9 cellular contexts compared by ENCODE assay signal in the genomic region with DNA sequence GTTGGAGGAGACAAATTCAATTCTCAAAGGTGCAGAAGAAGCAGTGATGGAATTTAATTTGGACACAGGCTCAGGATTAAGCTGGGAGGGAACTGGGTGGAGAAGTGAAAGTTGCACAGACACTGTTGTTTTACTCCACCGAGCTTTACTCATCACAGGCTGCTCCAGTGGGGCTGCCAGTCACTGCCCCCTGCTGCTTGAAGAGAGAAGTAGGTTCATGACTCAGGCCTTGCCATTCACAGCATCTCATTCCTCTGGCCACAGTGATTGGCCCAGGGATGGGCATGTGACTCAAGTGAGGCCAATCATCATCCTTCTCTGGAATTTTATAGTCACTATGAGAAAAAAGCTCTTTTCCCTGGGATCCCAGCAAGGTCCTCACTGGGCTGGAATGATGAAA. TPM values are rescaled to one million over a fixed set of nuclear protein-coding genes. Genes with fewer than 3 reads are reported as not detected.
A peak's percentile ranks its signal among the peaks of the same experiment; 100 is the strongest.
DNase-seq lines count a peak whose midpoint lies in the region; ATAC-seq, FAIRE-seq and TF ChIP-seq lines count a peak whose summit lies in the region.
"Had no signal": no experiment of that assay in that cellular context is flagged by ENCODE, and none has a peak within 500 bp of the region (broad histone marks: within the 10 kb centered on the region; RNA-seq: fewer than 3 reads in every experiment).

No MANE protein-coding gene starts in this region.

- 0% methylated on average over 1 of the region's 1 CpG for WGBS in K562 (ENCODE audit: insufficient coverage, low coverage, missing lambda C conversion rate)

- peaks cover 0 to 10% of the 10 kb centered on the region in 2 experiments; a peak in 2 of 5 replicates for H3K27me3 ChIP-seq in K562 (ENCODE audit: control insufficient read depth in 2 of 2, insufficient read depth in 2 of 2, low read length in 2 of 2)

- H4K20me1 ChIP-seq in K562 (replicated peaks; ENCODE audit: control insufficient read depth, insufficient read depth, low read length) = no peaks in the 10 kb centered on the region

- no peaks in the 10 kb centered on the region for H3K4me1 ChIP-seq in K562 (replicated peaks in 1 of 2; ENCODE audit: control insufficient read depth in 2 of 2, insufficient read depth in 2 of 2, low read length in 2 of 2)

- no peaks in the 10 kb centered on the region for H3K9me1 ChIP-seq in K562 (ENCODE audit: control insufficient read depth, insufficient read depth, low read length)

- H3K27ac ChIP-seq in K562 (ENCODE audit: extremely low read depth, low read depth, low read length) = no peak overlapping the region

- H3K36me3 ChIP-seq in K562 (ENCODE audit: control insufficient read depth, insufficient read depth, low read length) = no peaks in the 10 kb centered on the region

- peak; percentile 60 for FAIRE-seq in K562 (lab: Jason Lieb, UNC)
- FAIRE-seq: endometrium had no signal

- no peaks in the 10 kb centered on the region for H3K79me2 ChIP-seq in K562 (ENCODE audit: control insufficient read depth, insufficient read depth, low read length)

- peak; percentile 59 to 74 for TF ChIP-seq RAD21 in K562 (CRISPR knock-in tag; conservative IDR thresholded peaks at IDR 0.05 in 1 of 2, IDR thresholded peaks at IDR 0.05 in 1 of 2)

- no peak overlapping the region for H3K9ac ChIP-seq in K562 (ENCODE audit: insufficient read depth in 1 of 2, low read depth in 2 of 2, low read length in 2 of 2)

- POLR2A ChIA-PET in K562 (lab: Yijun Ruan, JAX) = no interaction called here

- DNase-seq in AG09319 (ENCODE audit: extremely low read depth, low read depth) (no peak), SIG-M5 treated with dmso at 0.1 percent for 504 hours (lab: John Stamatoyannopoulos, UW; ENCODE audit: unreplicated experiment) (peak; percentile 79), K562 (ENCODE audit: extremely low read depth in 1 of 4, low spot score in 3 of 4) (peak; percentile 54 to 67 (median 60)), natural killer cell (no peak), superior temporal gyrus (ENCODE audit: extremely low spot score) (no peak), dedifferentiated amniotic fluid mesenchymal stem cell (ENCODE audit: extremely low spot score) (no peak)

- H3K27me3 Mint-ChIP-seq in natural killer cell (ENCODE audit: low read depth in 2 of 2) = peaks cover 8 to 18% of the 10 kb centered on the region in 2 donors

- TF ChIP-seq POLR2A in K562 (conservative IDR thresholded peaks at IDR 0.05) = no peak

- no peak overlapping the region for H3K4me3 ChIP-seq in K562

- no peaks in the 10 kb centered on the region for H3K9me3 ChIP-seq in K562 (replicated peaks; ENCODE audit: control insufficient read depth, insufficient read depth, low read depth, low read length)

- in situ Hi-C loops in K562 (cut with MboI) = no loop called here

- peak; percentile 1 for TF ChIP-seq CTCF in AG09319 (IDR thresholded peaks at IDR 0.05; ENCODE audit: low read depth, low read length)
- TF ChIP-seq CTCF in K562 (IDR thresholded peaks at IDR 0.05 in 2 of 3, conservative IDR thresholded peaks at IDR 0.05 in 1 of 3; ENCODE audit: insufficient read depth in 2 of 3, low read depth in 1 of 3, low read length in 3 of 3) = peak; percentile 54 to 57 (median 57)
- TF ChIP-seq CTCF in natural killer cell (IDR thresholded peaks at IDR 0.05) = no peak

- ATAC-seq in GM18517 (IDR thresholded peaks at IDR 0.05; ENCODE audit: unreplicated experiment) (peak; percentile 53), HG03039 (IDR thresholded peaks at IDR 0.05; ENCODE audit: unreplicated experiment) (peak; percentile 75), K562 (peak; percentile 100), natural killer cell (peak; percentile 66 to 70 (median 67))

- BruUV-seq in K562 (replicated peaks; lab: Mats Ljungman, UMichigan) = no TSS peak

- H3K9me3 Mint-ChIP-seq in natural killer cell = no peaks in the 10 kb centered on the region

- CTCF ChIA-PET in K562 (lab: Yijun Ruan, JAX; ENCODE audit: low intra/inter-chr PET ratio) = no interaction called here

- H3K4me2 ChIP-seq in K562 (ENCODE audit: insufficient read depth, low read length) = no peak overlapping the region

- H3K36me3 Mint-ChIP-seq in natural killer cell = no peaks in the 10 kb centered on the region

- no peak overlapping the region for H3K27ac Mint-ChIP-seq in natural killer cell

- H2AFZ ChIP-seq in K562 (ENCODE audit: low read depth, low read length) = no peak overlapping the region

- no peak overlapping the region for H3K4me3 Mint-ChIP-seq in natural killer cell

- intact Hi-C loops in K562 (cut with micrococcal nuclease) = loop anchor here (10.0 kb wide), 1 partner anchor 112 kb away; no protein-coding TSS in a partner anchor
- intact Hi-C loops in natural killer cell (cut with micrococcal nuclease) = no loop called here

- TF ChIP-seq EP300 in K562 (IDR thresholded peaks at IDR 0.05; ENCODE audit: low read length) = no peak

- H3K4me1 Mint-ChIP-seq in natural killer cell = no peaks in the 10 kb centered on the region

TF ChIP-seq in K562, 482 proteins besides CTCF, POLR2A, EP300 and RAD21 (continues in another document):
- TF ChIP-seq XRCC5 (IDR thresholded peaks at IDR 0.05; ENCODE audit: low read depth, low read length) (no peak), ZNF165 (CRISPR knock-in tag; IDR thresholded peaks at IDR 0.05; ENCODE audit: borderline replicate concordance) (no peak), SNRNP70 (optimal IDR thresholded peaks at IDR 0.05; ENCODE audit: low read depth, low read length) (no peak), PHF8 (IDR thresholded peaks at IDR 0.05; ENCODE audit: borderline replicate concordance, low read length) (no peak), ZNF217 (CRISPR knock-in tag; IDR thresholded peaks at IDR 0.05) (no peak), TEAD4 (IDR thresholded peaks at IDR 0.05; ENCODE audit: low read length) (no peak), TEAD4 (CRISPR knock-in tag; IDR thresholded peaks at IDR 0.05; ENCODE audit: borderline replicate concordance) (no peak), GATAD2B (IDR thresholded peaks at IDR 0.05; ENCODE audit: borderline replicate concordance) (no peak), RAD51 (IDR thresholded peaks at IDR 0.05; ENCODE audit: borderline replicate concordance, low read depth) (peak; percentile 88), SFPQ (IDR thresholded peaks at IDR 0.05; ENCODE audit: low read depth, low read length) (no peak), RCOR1 (IDR thresholded peaks at IDR 0.05; ENCODE audit: borderline replicate concordance in 1 of 2, low read depth in 2 of 2, low read length in 2 of 2) (0 out of 4 replicates have a peak, but pooled peaks of 1 of the 2 experiments have one; percentile 20), CHCHD3 (CRISPR knock-in tag; IDR thresholded peaks at IDR 0.05) (no peak), U2AF1 (optimal IDR thresholded peaks at IDR 0.05; ENCODE audit: low read depth, low read length) (no peak), ZNF175 (CRISPR knock-in tag; IDR thresholded peaks at IDR 0.05; ENCODE audit: low read depth) (no peak), NFYB (IDR thresholded peaks at IDR 0.05; ENCODE audit: extremely low read depth, insufficient read length) (peak; percentile 75)
- TF ChIP-seq, protein P1, sequence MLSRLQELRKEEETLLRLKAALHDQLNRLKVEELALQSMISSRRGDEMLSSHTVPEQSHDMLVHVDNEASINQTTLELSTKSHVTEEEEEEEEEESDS (CRISPR knock-in tag; IDR thresholded peaks at IDR 0.05) = no peak
- TF ChIP-seq, protein P2, sequence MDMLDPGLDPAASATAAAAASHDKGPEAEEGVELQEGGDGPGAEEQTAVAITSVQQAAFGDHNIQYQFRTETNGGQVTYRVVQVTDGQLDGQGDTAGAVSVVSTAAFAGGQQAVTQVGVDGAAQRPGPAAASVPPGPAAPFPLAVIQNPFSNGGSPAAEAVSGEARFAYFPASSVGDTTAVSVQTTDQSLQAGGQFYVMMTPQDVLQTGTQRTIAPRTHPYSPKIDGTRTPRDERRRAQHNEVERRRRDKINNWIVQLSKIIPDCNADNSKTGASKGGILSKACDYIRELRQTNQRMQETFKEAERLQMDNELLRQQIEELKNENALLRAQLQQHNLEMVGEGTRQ (CRISPR knock-in tag; IDR thresholded peaks at IDR 0.05) = peak; percentile 91

RNA-seq across cellular contexts. Expression of gene GNAO1, which starts 11.8 kb away (rescaled TPM):
- total RNA-seq in K562 (2011; cell fraction: chromatin; rRNA removed; ENCODE audit: low replicate concordance) = 0.14 and 0.28 TPM in 2 replicates
- 0.17 and 0.26 TPM in 2 replicates for total RNA-seq in K562 (2011; cell fraction: nucleolus; rRNA removed)
- total RNA-seq in K562 (2011; cell fraction: nucleoplasm; rRNA removed) = 0.66 TPM in 1 of 2 replicates, not detected in the other
- total RNA-seq in K562 (2014; rRNA removed) (0.33 TPM in 1 of 2 replicates, not detected in the other), K562 (2014; rRNA removed; fragmentation: Illumina TruSeq; extraction: Trizol) (not detected in 2 replicates), K562 (2015; rRNA removed; fragmentation: Illumina TruSeq; extraction: Trizol) (not detected in 2 replicates), K562 (2021) (0.11 and 0.42 TPM in 2 replicates), natural killer cell (1 to 10 TPM in 2 of 3 donors, under 1 TPM in 1; 0.45 to 4.6 (median 1.1) TPM)
- polyA plus RNA-seq in K562 (2011; rRNA removed) (0.07 TPM in 1 of 2 replicates, not detected in the other), K562 (2014; fragmentation: Illumina TruSeq; extraction: Trizol) (0.07 and 0.24 TPM in 2 replicates), K562 (2014; fragmentation: Nextera tagmentation; extraction: Ambion mirVana) (not detected), K562 (2014; rRNA removed) (0.07 and 0.09 TPM in 2 replicates)
- polyA plus RNA-seq in K562 (2011; cell fraction: cytosol; rRNA removed) = 0.24 TPM in 1 of 2 replicates, not detected in the other
- 0.10 and 0.30 TPM in 2 replicates for polyA plus RNA-seq in K562 (2011; cell fraction: nucleus; rRNA removed)
- polyA plus RNA-seq in K562 (2012) = 0.21 and 0.83 TPM in 2 replicates
- polyA minus RNA-seq in K562 (2011; rRNA and poly(A)+ RNA removed) = 0.03 TPM in 1 of 2 replicates, not detected in the other
- polyA minus RNA-seq in K562 (2011; cell fraction: cytosol; rRNA and poly(A)+ RNA removed) = not detected in 2 replicates
- 0.13 TPM in 1 of 2 replicates, not detected in the other for polyA minus RNA-seq in K562 (2011; cell fraction: nucleus; rRNA and poly(A)+ RNA removed)

Comparison
In these comparisons a context has a peak if more than half of its experiments do, and no peak if none do; other contexts are left out.
1. DNase-seq: peak in SIG-M5 treated with dmso at 0.1 percent for 504 hours (single experiment) and K562 (4 of 4); none in AG09319 (single experiment), natural killer cell (single experiment), superior temporal gyrus (single experiment) and dedifferentiated amniotic fluid mesenchymal stem cell (single experiment).
2. Peak in every context shown above with its lines, with median percentiles within 50 percentile points of each other: ATAC-seq.